Comparison of ENCODE assay signal across 13 cellular contexts in genomic region chr6:17440811-17441210, GRCh38. TPM values are rescaled to one million over a fixed set of nuclear protein-coding genes. Genes with fewer than 3 reads are reported as not detected.
"Had no signal": no experiment of that assay in that cellular context is flagged by ENCODE, and none has a peak within 500 bp of the region (broad histone marks: within the 10 kb centered on the region; RNA-seq: fewer than 3 reads in every experiment).

No MANE protein-coding gene starts in this region.

RNA-seq across cellular contexts. Expression of gene CAP2, which starts 47.4 kb away (rescaled TPM):
- total RNA-seq: activated B cell treated with CpG ODN at 0.5 μM for 24 hours; activated CD4-positive, alpha-beta memory T cell treated with anti-CD3 and anti-CD28 coated beads for 36 hours; activated CD4-positive, alpha-beta memory T cell treated with anti-CD3 and anti-CD28 coated beads, Interleukin-2, amount 10 ng/mL, durations not matched to agents 7 days and 5 days; activated CD4-positive, alpha-beta T cell treated with anti-CD3 and anti-CD28 coated beads for 36 hours; activated CD4-positive, alpha-beta T cell treated with anti-CD3 and anti-CD28 coated beads, Interleukin-2, amount 10 ng/mL, durations not matched to agents 24 days and 14 days; activated CD4-positive, alpha-beta T cell treated with anti-CD3 and anti-CD28 coated beads, Interleukin-2, amount 10 ng/mL, durations not matched to agents 7 days and 5 days; activated CD8-positive, alpha-beta memory T cell treated with anti-CD3 and anti-CD28 coated beads for 36 hours; activated CD8-positive, alpha-beta memory T cell treated with anti-CD3 and anti-CD28 coated beads, Interleukin-2, amount 10 ng/mL, durations not matched to agents 7 days and 5 days; activated CD8-positive, alpha-beta T cell treated with anti-CD3 and anti-CD28 coated beads for 36 hours; activated CD8-positive, alpha-beta T cell treated with anti-CD3 and anti-CD28 coated beads, Interleukin-2, amount 10 ng/mL, durations not matched to agents 7 days and 5 days; T-helper 1 cell treated with Interleukin-12 subunit alpha and Interleukin-12 subunit beta and Interleukin-4 antibody, amounts not matched to agents 30 ng/mL and 1 ng/mL, for 36 hours; T-helper 17 cell; T-helper 2 cell treated with Interferon-gamma antibody and Interleukin-4, amounts not matched to agents 100 ng/mL and 5 ng/mL, for 36 hours had no signal
